6 cellular contexts compared by ENCODE assay signal in genomic region chr12:8624750-8625149, GRCh38. TPM values are rescaled to one million over a fixed set of nuclear protein-coding genes. Genes with fewer than 3 reads are reported as not detected.
"Had no signal": no experiment of that assay in that cellular context is flagged by ENCODE, and none has a peak within 500 bp of the region (broad histone marks: within the 10 kb centered on the region; RNA-seq: fewer than 3 reads in every experiment).

No MANE protein-coding gene starts in this region.

RNA-seq across cellular contexts. Expression of gene AICDA, which starts 12.1 kb away (rescaled TPM):
- total RNA-seq: HepG2, HT-29, HT1080, IMR-90, K562 had no signal
- polyA plus RNA-seq: HepG2, IMR-90, K562 had no signal

RNA-seq across cellular contexts. Expression of gene MFAP5, which starts 37.9 kb away (rescaled TPM):
- total RNA-seq: HepG2, HT-29, HT1080, K562 had no signal
- polyA plus RNA-seq: IgD-negative memory B cell, K562 had no signal
